In the genomic region with DNA sequence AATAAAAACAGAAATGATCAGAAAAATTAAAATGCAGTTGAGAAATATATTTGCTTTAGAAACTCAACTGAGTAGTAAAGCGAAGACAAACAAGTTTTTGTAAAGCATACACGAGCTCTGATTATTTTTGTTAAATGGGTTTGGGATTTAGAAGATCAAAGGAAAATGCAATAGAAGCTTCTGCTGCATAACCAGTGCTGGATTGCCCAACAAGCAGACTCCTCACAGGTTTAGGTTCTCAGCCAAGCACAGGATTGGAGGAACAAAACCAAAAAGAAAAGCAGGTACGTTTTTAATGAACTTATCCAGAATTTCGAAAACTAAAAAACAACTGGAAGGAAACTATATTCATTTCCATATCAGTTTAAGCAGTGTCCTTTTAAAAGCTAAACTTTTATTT, we compare ENCODE assay signal across 8 cellular contexts.
"Had no signal": no experiment of that assay in that cellular context is flagged by ENCODE, and none has a peak within 500 bp of the region (broad histone marks: within the 10 kb centered on the region; RNA-seq: fewer than 3 reads in every experiment).

No MANE protein-coding gene starts in this region.

- ATAC-seq: GM12878 had no signal

- DNase-seq: GDM1, GF-D8 had no signal

- FAIRE-seq: G401.6, GM12878, GM12891, GM12892, GM18507, GM19239 had no signal

- H3K4me3 ChIP-seq: GM12878 had no signal
